ENCODE assay signal across 11 cellular contexts in the genomic region with DNA sequence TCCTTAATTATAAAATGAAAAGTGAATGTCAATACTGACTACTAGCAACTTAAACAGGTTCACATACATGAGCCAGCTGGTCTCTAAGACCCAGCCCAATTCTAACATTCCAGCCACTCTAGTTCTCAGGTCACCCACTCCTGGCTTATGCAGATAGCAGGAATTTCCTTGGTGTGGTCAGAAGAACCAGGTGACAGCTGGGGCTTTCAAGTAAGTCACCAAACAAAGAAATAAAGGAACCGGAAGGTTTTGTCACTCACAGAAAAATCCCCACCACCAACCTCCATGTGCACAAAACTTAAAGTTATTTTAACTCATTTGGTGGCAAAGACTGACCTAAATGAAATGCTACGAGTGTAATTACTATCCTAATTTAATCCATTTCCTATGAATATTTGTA.
DNase-seq lines count a peak whose midpoint lies in the region; ATAC-seq and TF ChIP-seq lines count a peak whose summit lies in the region.
"Had no signal": no experiment of that assay in that cellular context is flagged by ENCODE, and none has a peak within 500 bp of the region (broad histone marks: within the 10 kb centered on the region; RNA-seq: fewer than 3 reads in every experiment).

No MANE protein-coding gene starts in this region.

- H3K9me3 ChIP-seq in right atrium auricular region (no peaks in the 10 kb centered on the region), testis (no peaks in the 10 kb centered on the region)

- H3K4me1 ChIP-seq in right atrium auricular region: no peaks in the 10 kb centered on the region
- no peaks in the 10 kb centered on the region for H3K4me1 ChIP-seq in testis

- H3K36me3 ChIP-seq in right atrium auricular region: no peaks in the 10 kb centered on the region
- H3K36me3 ChIP-seq in testis (ENCODE audit: low read depth, missing control alignments): no peaks in the 10 kb centered on the region

- H3K4me3 ChIP-seq in GM12865 (ENCODE audit: low read depth, low read length) (no peak overlapping the region), right atrium auricular region (no peak overlapping the region), testis (no peak overlapping the region)

- intact Hi-C loops in posterior cingulate gyrus (cut with DNase I): no loop called here
- intact Hi-C loops in head of caudate nucleus (cut with DNase I): no loop called here
- intact Hi-C loops in testis (cut with DNase I; ENCODE audit: low total_unique reads): no loop called here

- ATAC-seq in GM19328 (IDR thresholded peaks at IDR 0.05; ENCODE audit: unreplicated experiment) (peak; percentile 78), HG02884 (IDR thresholded peaks at IDR 0.05; ENCODE audit: unreplicated experiment) (peak; percentile 77)

- DNase-seq in GM12865 (ENCODE audit: low read depth) (peak; percentile 80), NAMALWA (ENCODE audit: low spot score) (peak; percentile 30), posterior cingulate gyrus (no peak), right atrium auricular region (ENCODE audit: low spot score) (no peak), head of caudate nucleus (no peak), testis (no peak)
- DNase-seq: NCI-H526 treated with DMSO at 0.1 percent for 48 hours; stimulated activated CD4-positive, alpha-beta T cell treated with anti-CD3 and anti-CD28 coated beads, Interleukin-15, amount 100 ng/mL, for 24 hours had no signal

- H3K27ac ChIP-seq in right atrium auricular region (no peak overlapping the region), testis (no peak overlapping the region)
- H3K27ac ChIP-seq: C4-2B had no signal

- no peaks in the 10 kb centered on the region for H3K27me3 ChIP-seq in right atrium auricular region
- H3K27me3 ChIP-seq in testis: no peaks in the 10 kb centered on the region

- 82 to 84% methylated on average over 2 of the region's 2 CpGs for WGBS in testis, 2 donors

- TF ChIP-seq POLR2A in testis (IDR thresholded peaks at IDR 0.05): no peak

- no peak for TF ChIP-seq CTCF in GM12865 (IDR thresholded peaks at IDR 0.05; ENCODE audit: insufficient read depth, low read depth, low read length, missing control alignments)
- TF ChIP-seq CTCF in right atrium auricular region (IDR thresholded peaks at IDR 0.05): no peak
- TF ChIP-seq CTCF in testis (IDR thresholded peaks at IDR 0.05): no peak

Comparison
In these comparisons a context has a peak if more than half of its experiments do, and no peak if none do; other contexts are left out.
1. DNase-seq: peak in GM12865 (single experiment) and NAMALWA (single experiment); none in posterior cingulate gyrus (0 of 10), right atrium auricular region (single experiment), head of caudate nucleus (0 of 42) and testis (single experiment).